9 cellular contexts compared by ENCODE assay signal in genomic region chrX:10231461-10231860, GRCh38.
"Had no signal": no experiment of that assay in that cellular context is flagged by ENCODE, and none has a peak within 500 bp of the region (broad histone marks: within the 10 kb centered on the region; RNA-seq: fewer than 3 reads in every experiment).

No MANE protein-coding gene starts in this region.

- H3K36me3 ChIP-seq: sigmoid colon had no signal

- DNase-seq: activated CD4-positive, CD25-positive, alpha-beta regulatory T cell; activated T-cell treated with anti-CD3 and anti-CD28 coated beads, Interleukin-2, amount 50 U/mL, for 1 hour; amniotic stem cell; cerebellar nuclear complex; erythroblast; sigmoid colon; stimulated activated CD4-positive, alpha-beta T cell treated with anti-CD3 and anti-CD28 coated beads, Interleukin-12 subunit alpha, Interleukin-12 subunit beta, amount 100 ng/mL, for 4 hours; stimulated activated naive CD4-positive, alpha-beta T cell had no signal

- H3K27ac ChIP-seq: hepatocyte had no signal

- H3K4me3 ChIP-seq: hepatocyte, sigmoid colon had no signal

- H3K9me3 ChIP-seq: sigmoid colon had no signal

- H3K4me2 ChIP-seq: hepatocyte had no signal

- H3K27me3 ChIP-seq: hepatocyte, sigmoid colon had no signal
